In genomic region chr14:50045039-50045711, GRCh38 we compare ENCODE assay signal across 8 cellular contexts.
DNase-seq lines count a peak whose midpoint lies in the region; ATAC-seq, FAIRE-seq and TF ChIP-seq lines count a peak whose summit lies in the region.

No MANE protein-coding gene starts in this region.

- H3K9me3 ChIP-seq in SU-DHL-6 (ENCODE audit: insufficient read depth, low read length), result no peaks in the 10 kb centered on the region
- H3K9me3 ChIP-seq in HepG2 (ENCODE audit: low read length), result no peaks in the 10 kb centered on the region

- intact Hi-C loops in HepG2 (cut with micrococcal nuclease; ENCODE audit: unreplicated experiment), result loop anchor here (10.0 kb wide), 1 partner anchor 60 kb away; no protein-coding TSS in a partner anchor

- H3K9me3 Mint-ChIP-seq in stimulated activated effector memory CD8-positive, alpha-beta T cell treated with anti-CD3 and anti-CD28 coated beads, Interleukin-12 subunit alpha, Interleukin-12 subunit beta, amount 100 ng/mL, for 72 hours, result peaks cover 3% of the 10 kb centered on the region

- H3K4me2 ChIP-seq in SU-DHL-6 (ENCODE audit: low read depth, low read length, poor library complexity, severe bottlenecking), result peak overlapping the region; percentile 45
- H3K4me2 ChIP-seq in HepG2 (ENCODE audit: low read depth, low read length), result peak overlapping the region; percentile 31

- H3K36me3 ChIP-seq in SU-DHL-6 (ENCODE audit: low read length), result no peaks in the 10 kb centered on the region
- H3K36me3 ChIP-seq in HepG2 (replicated peaks in 1 of 2; ENCODE audit: control insufficient read depth in 1 of 2, insufficient read depth in 2 of 2, low read length in 2 of 2), result no peaks in the 10 kb centered on the region

- H3K36me3 Mint-ChIP-seq in stimulated activated effector memory CD8-positive, alpha-beta T cell treated with anti-CD3 and anti-CD28 coated beads, Interleukin-12 subunit alpha, Interleukin-12 subunit beta, amount 100 ng/mL, for 72 hours, result peaks cover 12% of the 10 kb centered on the region

- TF ChIP-seq CTCF in SU-DHL-6 (IDR thresholded peaks at IDR 0.05; ENCODE audit: insufficient read depth, low read length, poor library complexity, severe bottlenecking), result no peak
- TF ChIP-seq CTCF in HepG2 (CRISPR knock-in tag; IDR thresholded peaks at IDR 0.05), result peak; percentile 42

- H3K4me1 ChIP-seq in HepG2 (ENCODE audit: insufficient read depth, low read length), result peaks cover 75% of the 10 kb centered on the region

- H3K27ac ChIP-seq in SU-DHL-6 (ENCODE audit: low read depth, low read length), result peak overlapping the region; percentile 70
- peak overlapping the region; percentile 65 for H3K27ac ChIP-seq in HepG2 (ENCODE audit: extremely low read length, insufficient read depth, low read length)

- TF ChIP-seq POLR2A in HepG2 (IDR thresholded peaks at IDR 0.05; ENCODE audit: insufficient read depth in 1 of 2, low read depth in 2 of 2, low read length in 2 of 2), result no peak

- H3K27ac Mint-ChIP-seq in stimulated activated effector memory CD8-positive, alpha-beta T cell treated with anti-CD3 and anti-CD28 coated beads, Interleukin-12 subunit alpha, Interleukin-12 subunit beta, amount 100 ng/mL, for 72 hours, result peak overlapping the region; percentile 90

- TF ChIP-seq RAD21 in HepG2 (CRISPR knock-in tag; IDR thresholded peaks at IDR 0.05), result no peak

- peak overlapping the region; percentile 56 for H3K4me3 Mint-ChIP-seq in stimulated activated effector memory CD8-positive, alpha-beta T cell treated with anti-CD3 and anti-CD28 coated beads, Interleukin-12 subunit alpha, Interleukin-12 subunit beta, amount 100 ng/mL, for 72 hours

- no peaks in the 10 kb centered on the region for H3K27me3 ChIP-seq in SU-DHL-6 (ENCODE audit: low read length)
- no peaks in the 10 kb centered on the region; a peak in 1 of 5 replicates for H3K27me3 ChIP-seq in HepG2 (ENCODE audit: control insufficient read depth in 1 of 2, insufficient read depth in 2 of 2, low read length in 2 of 2)

- TF ChIP-seq EP300 in HepG2 (IDR thresholded peaks at IDR 0.05; ENCODE audit: low read depth in 2 of 2, low read length in 2 of 2), result 0 out of 4 replicates have a peak, but pooled peaks of 1 of the 2 experiments have one; percentile 19
- peak; percentile 38; the same call in 1 of the 2 replicates for TF ChIP-seq EP300 in HepG2 (CRISPR knock-in tag; IDR thresholded peaks at IDR 0.05; ENCODE audit: borderline replicate concordance)

- peaks cover 3% of the 10 kb centered on the region; the same call in 1 of the 2 replicates for H3F3A ChIP-seq in SU-DHL-6 (ENCODE audit: insufficient read depth)

- BruUV-seq in HepG2 (replicated peaks; lab: Mats Ljungman, UMichigan), result no TSS peak

- CTCF ChIA-PET in HepG2 (lab: Yijun Ruan, JAX; ENCODE audit: low intra/inter-chr PET ratio, low total read pairs), result no interaction called here

- ATAC-seq in GM18907 (IDR thresholded peaks at IDR 0.05; ENCODE audit: unreplicated experiment) (peak; percentile 84), HG03066 (IDR thresholded peaks at IDR 0.05; ENCODE audit: low read depth, unreplicated experiment) (peak; percentile 69), HepG2 (peak; percentile 92)
- ATAC-seq in stimulated activated effector memory CD8-positive, alpha-beta T cell treated with anti-CD3 and anti-CD28 coated beads, Interleukin-12 subunit alpha, Interleukin-12 subunit beta, amount 100 ng/mL, for 72 hours, result peak; percentile 94

- 3% methylated on average over 8 of the region's 8 CpGs for WGBS in HepG2 (ENCODE audit: low lambda C conversion rate)

- POLR2A ChIA-PET in HepG2 (lab: Yijun Ruan, JAX), result interaction anchor here (0.6 to 1.9 kb wide), 7 partner anchors 16 to 182 kb away, joined by 3 to 33 read pairs (median 5); no protein-coding TSS in a partner anchor

- H3K79me2 ChIP-seq in SU-DHL-6 (ENCODE audit: insufficient read depth, low read length) (no peaks in the 10 kb centered on the region), HepG2 (ENCODE audit: insufficient read depth, low read length) (no peaks in the 10 kb centered on the region)

- peak overlapping the region; percentile 62 for H2AFZ ChIP-seq in SU-DHL-6 (ENCODE audit: low read depth, low read length, severe bottlenecking)
- peak overlapping the region; percentile 57 for H2AFZ ChIP-seq in HepG2 (ENCODE audit: low read length)

- H3K4me3 ChIP-seq in SU-DHL-6 (ENCODE audit: insufficient read depth, low read length, poor library complexity, severe bottlenecking) (no peak overlapping the region), HepG2 (replicated peaks in 1 of 3; ENCODE audit: insufficient read depth in 1 of 3, low read depth in 2 of 3, low read length in 3 of 3) (no peak overlapping the region)

- in situ Hi-C loops in HepG2 (cut with HindIII; ENCODE audit: extremely low pct_ligation_motif_present, low pct_unique_long_range_greater_than_20kb), result no loop called here

- peaks cover 65% of the 10 kb centered on the region for H3K4me1 Mint-ChIP-seq in stimulated activated effector memory CD8-positive, alpha-beta T cell treated with anti-CD3 and anti-CD28 coated beads, Interleukin-12 subunit alpha, Interleukin-12 subunit beta, amount 100 ng/mL, for 72 hours

- DNase-seq in amniotic stem cell (lab: John Stamatoyannopoulos, UW), result peak; percentile 7
- DNase-seq in HepG2 (ENCODE audit: low spot score), result peak; percentile 82
- DNase-seq in stimulated activated effector memory CD8-positive, alpha-beta T cell treated with anti-CD3 and anti-CD28 coated beads, Interleukin-12 subunit alpha, Interleukin-12 subunit beta, amount 100 ng/mL, for 72 hours (ENCODE audit: low spot score in 2 of 2), result peak; percentile 42 to 83
- DNase-seq in inferior parietal cortex (ENCODE audit: extremely low spot score), result no peak
- no peak for DNase-seq in NCI-H524 (lab: John Stamatoyannopoulos, UW)

- H4K20me1 ChIP-seq in SU-DHL-6 (ENCODE audit: low read depth, low read length) (no peaks in the 10 kb centered on the region), HepG2 (ENCODE audit: insufficient read depth, low read length) (no peaks in the 10 kb centered on the region)

- H3K9ac ChIP-seq in SU-DHL-6 (ENCODE audit: low read length) (peak overlapping the region; percentile 35; the same call in 1 of the 2 replicates), HepG2 (ENCODE audit: insufficient read depth, low read depth, low read length) (peak overlapping the region; percentile 29)

- FAIRE-seq in HepG2 (lab: Jason Lieb, UNC), result peak; percentile 83

- H3K9me2 ChIP-seq in SU-DHL-6 (replicated peaks; ENCODE audit: insufficient read depth, low read length), result no peaks in the 10 kb centered on the region

TF ChIP-seq in HepG2, 621 proteins besides CTCF, POLR2A, EP300 and RAD21 (continues in another document):
- no peak for TF ChIP-seq TP53 (CRISPR knock-in tag; conservative IDR thresholded peaks at IDR 0.05)
- no peak for TF ChIP-seq ZNF570 (CRISPR knock-in tag; IDR thresholded peaks at IDR 0.05; ENCODE audit: borderline replicate concordance)
- no peak for TF ChIP-seq BCL3 (CRISPR knock-in tag; IDR thresholded peaks at IDR 0.05)
- TF ChIP-seq GABPA (IDR thresholded peaks at IDR 0.05; ENCODE audit: low read depth, low read length), result 0 out of 2 replicates have a peak, but pooled peaks have one; percentile 4
- TF ChIP-seq GABPA (CRISPR knock-in tag; IDR thresholded peaks at IDR 0.05; ENCODE audit: low read depth), result peak; percentile 55
- 0 out of 2 replicates have a peak, but pooled peaks have one; percentile 45 for TF ChIP-seq ZBTB10 (CRISPR knock-in tag; IDR thresholded peaks at IDR 0.05; ENCODE audit: borderline replicate concordance)
- TF ChIP-seq MEF2D (CRISPR knock-in tag; IDR thresholded peaks at IDR 0.05), result peak; percentile 87
- 0 out of 2 replicates have a peak, but pooled peaks have one; percentile 47 for TF ChIP-seq MIER2 (CRISPR knock-in tag; IDR thresholded peaks at IDR 0.05)
- TF ChIP-seq XBP1 (CRISPR knock-in tag; IDR thresholded peaks at IDR 0.05), result 0 out of 2 replicates have a peak, but pooled peaks have one; percentile 51
- peak; percentile 58 for TF ChIP-seq ZNF263 (CRISPR knock-in tag; IDR thresholded peaks at IDR 0.05)
- no peak; the same call in 1 of the 2 replicates for TF ChIP-seq FOXC1 (CRISPR knock-in tag; IDR thresholded peaks at IDR 0.05; ENCODE audit: borderline replicate concordance)
- no peak for TF ChIP-seq YEATS2 (CRISPR knock-in tag; IDR thresholded peaks at IDR 0.05; ENCODE audit: borderline replicate concordance)
- TF ChIP-seq SNRNP70 (IDR thresholded peaks at IDR 0.05; ENCODE audit: low read depth, low read length), result no peak
- peak; percentile 76 for TF ChIP-seq ZNF441 (CRISPR knock-in tag; IDR thresholded peaks at IDR 0.05; ENCODE audit: borderline replicate concordance)
- TF ChIP-seq ZNF556 (CRISPR knock-in tag; IDR thresholded peaks at IDR 0.05; ENCODE audit: borderline replicate concordance), result peak; percentile 68; the same call in 1 of the 2 replicates

Comparison
In these comparisons a context has a peak if more than half of its experiments do, and no peak if none do; other contexts are left out.
1. DNase-seq: peak in amniotic stem cell (single experiment), HepG2 (single experiment) and stimulated activated effector memory CD8-positive, alpha-beta T cell treated with anti-CD3 and anti-CD28 coated beads, Interleukin-12 subunit alpha, Interleukin-12 subunit beta, amount 100 ng/mL, for 72 hours (2 of 2); none in inferior parietal cortex (single experiment) and NCI-H524 (0 of 2).
2. Peak in every context shown above with its lines, with median percentiles within 50 percentile points of each other: ATAC-seq.